ENCODE assay signal across 18 cellular contexts in genomic region chr18:49934457-49934856, GRCh38.
DNase-seq lines count a peak whose midpoint lies in the region; ATAC-seq and TF ChIP-seq lines count a peak whose summit lies in the region.
"Had no signal": no experiment of that assay in that cellular context is flagged by ENCODE, and none has a peak within 500 bp of the region (broad histone marks: within the 10 kb centered on the region; RNA-seq: fewer than 3 reads in every experiment).

No MANE protein-coding gene starts in this region.

- DNase-seq in EL (peak; percentile 25), glomerular visceral epithelial cell (ENCODE audit: extremely low spot score) (peak; percentile 16), midbrain (lab: John Stamatoyannopoulos, UW) (no peak), GM13976 (ENCODE audit: low spot score) (no peak)
- DNase-seq in activated naive CD4-positive, alpha-beta T cell treated with anti-CD3 and anti-CD28 coated beads, Interleukin-2, amount 50 U/mL, for 16 hours, result no peak
- DNase-seq: activated CD4-positive, alpha-beta T cell treated with anti-CD3 and anti-CD28 coated beads, Interleukin-2, amount 10 ng/mL, durations not matched to agents 7 days and 5 days; foreskin keratinocyte; GOT3; NCI-H187; NCI-H526 treated with DMSO at 0.1 percent for 48 hours; pancreas; PC-9; small intestine; stimulated activated CD4-positive, alpha-beta T cell treated with anti-CD3 and anti-CD28 coated beads, Interleukin-4, amount 100 ng/mL, for 4 hours had no signal

- no peak for TF ChIP-seq CTCF in GM13976 (IDR thresholded peaks at IDR 0.05; ENCODE audit: borderline replicate concordance, control extremely low read depth, extremely low read depth, insufficient read depth, missing control alignments)

- in situ Hi-C loops in GM13976 (cut with MboI; ENCODE audit: low sequenced_read_pairs, unreplicated experiment), result no loop called here

- ATAC-seq in GM19043 (IDR thresholded peaks at IDR 0.05; ENCODE audit: low read depth, unreplicated experiment) (peak; percentile 60), HG03378 (IDR thresholded peaks at IDR 0.05; ENCODE audit: unreplicated experiment) (peak; percentile 76), GM19351 (IDR thresholded peaks at IDR 0.05; ENCODE audit: unreplicated experiment) (no peak)
- ATAC-seq: foreskin keratinocyte, HepG2 had no signal

Comparison
In these comparisons a context has a peak if more than half of its experiments do, and no peak if none do; other contexts are left out.
1. DNase-seq: peak in EL (single experiment) and glomerular visceral epithelial cell (single experiment); none in midbrain (single experiment), activated naive CD4-positive, alpha-beta T cell treated with anti-CD3 and anti-CD28 coated beads, Interleukin-2, amount 50 U/mL, for 16 hours (single experiment) and GM13976 (single experiment).